In genomic region chr7:130084037-130084875, GRCh38 we compare ENCODE assay signal across 1 cellular context.
TF ChIP-seq lines count a peak whose summit lies in the region.

No MANE protein-coding gene starts in this region.

TF ChIP-seq in liver, 16 proteins besides CTCF, POLR2A, EP300 and RAD21 (continued from another document):
- TF ChIP-seq REST (IDR thresholded peaks at IDR 0.05) (no peak), RXRA (IDR thresholded peaks at IDR 0.05) (no peak)
